In the genomic region with DNA sequence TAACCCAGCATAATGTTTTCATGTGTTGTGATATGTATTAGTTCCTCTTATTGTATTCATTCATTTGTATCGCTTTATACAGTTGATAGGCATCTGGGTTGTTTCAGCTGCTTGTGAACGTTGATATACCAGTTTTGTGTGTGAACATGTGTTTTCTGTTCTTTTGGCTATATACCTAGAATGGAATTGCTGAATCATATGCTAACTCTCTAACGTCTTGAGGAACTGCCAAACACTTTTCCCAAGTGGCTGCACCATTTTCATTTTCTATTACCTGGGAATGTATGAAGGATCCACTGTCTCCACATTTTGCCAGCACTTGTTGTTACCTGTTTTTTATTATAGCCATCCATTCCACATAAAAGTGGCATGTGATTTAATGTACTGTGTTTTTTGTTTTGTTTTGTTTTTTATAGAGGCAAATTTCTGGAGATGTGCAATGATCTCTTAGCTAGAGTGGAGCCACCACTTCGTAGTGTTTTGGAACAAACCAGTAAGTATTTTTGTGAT, we compare ENCODE assay signal across 17 cellular contexts. TPM values are rescaled to one million over a fixed set of nuclear protein-coding genes. Genes with fewer than 3 reads are reported as not detected.
DNase-seq lines count a peak whose midpoint lies in the region; ATAC-seq, FAIRE-seq and TF ChIP-seq lines count a peak whose summit lies in the region.
"Had no signal": no experiment of that assay in that cellular context is flagged by ENCODE, and none has a peak within 500 bp of the region (broad histone marks: within the 10 kb centered on the region; RNA-seq: fewer than 3 reads in every experiment).

No MANE protein-coding gene starts in this region.

- no peak overlapping the region for H2BK5ac ChIP-seq in mesendoderm (ENCODE audit: low read length)

- H3K9ac ChIP-seq in K562 (ENCODE audit: insufficient read depth in 1 of 2, low read depth in 2 of 2, low read length in 2 of 2) (no peak overlapping the region), mesendoderm (ENCODE audit: low read length) (no peak overlapping the region)

- no peak overlapping the region for H2BK120ac ChIP-seq in mesendoderm (ENCODE audit: low read depth, low read length)

- H2BK15ac ChIP-seq in mesendoderm (replicated peaks; ENCODE audit: low read depth): no peak overlapping the region

- no peak overlapping the region for H3K18ac ChIP-seq in mesendoderm (ENCODE audit: low read length)

- H3K79me1 ChIP-seq in mesendoderm (ENCODE audit: low read length): peaks cover 6% of the 10 kb centered on the region

- H3K56ac ChIP-seq in mesendoderm (ENCODE audit: low read length): no peak overlapping the region

- FAIRE-seq in K562 (lab: Jason Lieb, UNC): no peak

- H3K27ac Mint-ChIP-seq in Calu3 (ENCODE audit: unreplicated experiment) (peak overlapping the region; percentile 10), HFFc6 (no peak overlapping the region)

- CTCF ChIA-PET in Calu3 (lab: Charles Lee) (no interaction called here), K562 (lab: Yijun Ruan, JAX; ENCODE audit: low intra/inter-chr PET ratio) (no interaction called here)

- no TSS peak for BruUV-seq in Calu3 (replicated peaks; lab: Mats Ljungman, UMichigan)
- no TSS peak for BruUV-seq in K562 (replicated peaks; lab: Mats Ljungman, UMichigan)

- H4K5ac ChIP-seq in mesendoderm (ENCODE audit: low read length): no peak overlapping the region

- H3K4me3 ChIP-seq in AG10803 (ENCODE audit: low read length) (no peak overlapping the region), K562 (no peak overlapping the region), fibroblast of the aortic adventitia (ENCODE audit: low read depth, low read length) (no peak overlapping the region), mesendoderm (ENCODE audit: low read length) (no peak overlapping the region)

- intact Hi-C loops in Calu3 (cut with micrococcal nuclease; ENCODE audit: unreplicated experiment) (no loop called here), K562 (cut with micrococcal nuclease) (no loop called here)

- H3K4me1 Mint-ChIP-seq in Calu3 (ENCODE audit: low read depth, unreplicated experiment) (peaks cover 5% of the 10 kb centered on the region), HFFc6 (ENCODE audit: low read depth) (peaks cover 16% of the 10 kb centered on the region)

- TF ChIP-seq POLR2A in K562 (conservative IDR thresholded peaks at IDR 0.05): no peak

- no peak overlapping the region for H2AFZ ChIP-seq in K562 (ENCODE audit: low read depth, low read length)

- peak; percentile 23 for DNase-seq in AG10803 (ENCODE audit: low read depth)
- DNase-seq in Calu3: no peak
- DNase-seq in K562 (ENCODE audit: extremely low read depth in 1 of 4, low spot score in 3 of 4): no peak
- peak; percentile 65 for DNase-seq in fibroblast of the aortic adventitia (ENCODE audit: low read depth)
- DNase-seq in HFFc6: no peak
- DNase-seq in mesendoderm: no peak
- DNase-seq: ACHN; CD4-positive, CD25-positive, alpha-beta regulatory T cell; KBM-7; NCI-H1417 treated with DMSO at 0.1 percent for 48 hours; NCI-H1930; NCI-H2171; NCI-H446; OCI-M1; RPMI8226 had no signal

- ATAC-seq in K562: no peak
- ATAC-seq in GM18519 (IDR thresholded peaks at IDR 0.05; ENCODE audit: low FRiP score, unreplicated experiment): no peak
- ATAC-seq: HCT116 had no signal

- H3K36me3 ChIP-seq in K562 (ENCODE audit: control insufficient read depth, insufficient read depth, low read length) (peaks cover 83% of the 10 kb centered on the region), mesendoderm (ENCODE audit: control insufficient read depth, insufficient read depth, low read length) (peaks cover 10% of the 10 kb centered on the region)

- in situ Hi-C loops in K562 (cut with MboI): no loop called here

- TF ChIP-seq EP300 in K562 (IDR thresholded peaks at IDR 0.05; ENCODE audit: low read length): no peak

- no peak overlapping the region for H2AK5ac ChIP-seq in mesendoderm (ENCODE audit: low read length)

- H3K36me3 Mint-ChIP-seq in Calu3 (ENCODE audit: insufficient read depth, unreplicated experiment) (peaks cover 79% of the 10 kb centered on the region), HFFc6 (ENCODE audit: low read depth) (peaks cover 37% of the 10 kb centered on the region)

- H3K9me3 Mint-ChIP-seq in Calu3 (ENCODE audit: low read depth, unreplicated experiment) (no peaks in the 10 kb centered on the region), HFFc6 (no peaks in the 10 kb centered on the region)

- H3K9me1 ChIP-seq in K562 (ENCODE audit: control insufficient read depth, insufficient read depth, low read length): no peaks in the 10 kb centered on the region

- peaks cover 30% of the 10 kb centered on the region for H3K79me2 ChIP-seq in K562 (ENCODE audit: control insufficient read depth, insufficient read depth, low read length)
- H3K79me2 ChIP-seq in mesendoderm (ENCODE audit: control insufficient read depth, insufficient read depth, low read length): peaks cover 10% of the 10 kb centered on the region

- no peak overlapping the region for H4K8ac ChIP-seq in mesendoderm (ENCODE audit: low read depth, low read length)

- H3K4me3 Mint-ChIP-seq in Calu3 (ENCODE audit: low read depth, unreplicated experiment) (no peak overlapping the region), HFFc6 (no peak overlapping the region)
- H3K4me3 Mint-ChIP-seq: CD4-positive, CD25-positive, alpha-beta regulatory T cell had no signal

- H3K27me3 ChIP-seq in K562 (ENCODE audit: control insufficient read depth in 2 of 2, insufficient read depth in 2 of 2, low read length in 2 of 2) (no peaks in the 10 kb centered on the region), mesendoderm (ENCODE audit: insufficient read depth, low read length, poor library complexity) (no peaks in the 10 kb centered on the region)

- H3K4me2 ChIP-seq in K562 (ENCODE audit: insufficient read depth, low read length) (no peak overlapping the region), mesendoderm (ENCODE audit: low read length) (no peak overlapping the region)

- H3K4me1 ChIP-seq in K562 (replicated peaks in 1 of 2; ENCODE audit: control insufficient read depth in 2 of 2, insufficient read depth in 2 of 2, low read length in 2 of 2) (no peaks in the 10 kb centered on the region), mesendoderm (ENCODE audit: control insufficient read depth, low read depth, low read length) (no peaks in the 10 kb centered on the region)

- POLR2A ChIA-PET in K562 (lab: Yijun Ruan, JAX): no interaction called here

- no peaks in the 10 kb centered on the region for H4K20me1 ChIP-seq in K562 (replicated peaks; ENCODE audit: control insufficient read depth, insufficient read depth, low read length)

- no peak overlapping the region for H3K23ac ChIP-seq in mesendoderm (ENCODE audit: low read length)

- H3K27ac ChIP-seq in K562 (ENCODE audit: extremely low read depth, low read depth, low read length) (no peak overlapping the region), mesendoderm (ENCODE audit: low read depth, low read length) (no peak overlapping the region)

- no peaks in the 10 kb centered on the region for H3K9me3 ChIP-seq in K562 (replicated peaks; ENCODE audit: control insufficient read depth, insufficient read depth, low read depth, low read length)

- 68% methylated on average over 4 of the region's 4 CpGs for WGBS in K562 (ENCODE audit: insufficient coverage, low coverage, missing lambda C conversion rate)
- no CpG with 5 or more reads among the region's 4 CpGs for WGBS in mesendoderm (ENCODE audit: extremely low coverage, insufficient coverage, low lambda C conversion rate)

- no peaks in the 10 kb centered on the region for H3K27me3 Mint-ChIP-seq in Calu3 (ENCODE audit: unreplicated experiment)
- H3K27me3 Mint-ChIP-seq in HFFc6 (ENCODE audit: insufficient read depth): peaks cover 1% of the 10 kb centered on the region; the same call in 1 of the 2 replicates
- H3K27me3 Mint-ChIP-seq: CD4-positive, CD25-positive, alpha-beta regulatory T cell had no signal

- no peak overlapping the region for H3K4ac ChIP-seq in mesendoderm (ENCODE audit: low read depth, low read length)

- TF ChIP-seq CTCF in AG10803 (conservative IDR thresholded peaks at IDR 0.05; ENCODE audit: low read length): no peak
- TF ChIP-seq CTCF in Calu3 (IDR thresholded peaks at IDR 0.05; ENCODE audit: unreplicated experiment): no peak
- no peak for TF ChIP-seq CTCF in K562 (IDR thresholded peaks at IDR 0.05 in 2 of 3, conservative IDR thresholded peaks at IDR 0.05 in 1 of 3; ENCODE audit: insufficient read depth in 2 of 3, low read depth in 1 of 3, low read length in 3 of 3)
- TF ChIP-seq CTCF in fibroblast of the aortic adventitia (IDR thresholded peaks at IDR 0.05; ENCODE audit: insufficient read depth, low read length): no peak
- TF ChIP-seq CTCF in HFFc6 (IDR thresholded peaks at IDR 0.05): no peak

- no peak for TF ChIP-seq RAD21 in K562 (CRISPR knock-in tag; conservative IDR thresholded peaks at IDR 0.05 in 1 of 2, IDR thresholded peaks at IDR 0.05 in 1 of 2)

TF ChIP-seq in K562, 482 proteins besides CTCF, POLR2A, EP300 and RAD21 (continues in another document):
- no peak for TF ChIP-seq XRCC4 (IDR thresholded peaks at IDR 0.05; ENCODE audit: extremely low read depth, insufficient read depth, insufficient read length)

RNA-seq across cellular contexts. Expression of a gene that starts 34.6 kb away (rescaled TPM):
- total RNA-seq in Calu3 (2022) (294 and 296 TPM in 2 replicates), K562 (2014; rRNA removed) (115 and 123 TPM in 2 replicates), K562 (2014; rRNA removed; fragmentation: Illumina TruSeq; extraction: Trizol) (286 and 341 TPM in 2 replicates), K562 (2015; rRNA removed; fragmentation: Illumina TruSeq; extraction: Trizol) (187 and 222 TPM in 2 replicates), K562 (2021) (274 and 277 TPM in 2 replicates), fibroblast of the aortic adventitia (ENCODE audit: low replicate concordance) (128 and 169 TPM in 2 replicates)
- 32.9 and 85.4 TPM in 2 replicates for total RNA-seq in K562 (2011; cell fraction: chromatin; rRNA removed; ENCODE audit: low replicate concordance)
- 16.3 and 16.7 TPM in 2 replicates for total RNA-seq in K562 (2011; cell fraction: nucleolus; rRNA removed)
- 26.3 and 29.2 TPM in 2 replicates for total RNA-seq in K562 (2011; cell fraction: nucleoplasm; rRNA removed)
- polyA plus RNA-seq in K562 (2011; rRNA removed) (76.7 and 148 TPM in 2 replicates), K562 (2014; fragmentation: Illumina TruSeq; extraction: Trizol) (132 and 161 TPM in 2 replicates), K562 (2014; fragmentation: Nextera tagmentation; extraction: Ambion mirVana) (10 to 100 TPM; 90.3 to 93.0 TPM), K562 (2014; rRNA removed) (118 and 128 TPM in 2 replicates)
- 19.8 and 23.2 TPM in 2 replicates for polyA plus RNA-seq in K562 (2011; cell fraction: cytosol; rRNA removed)
- polyA plus RNA-seq in K562 (2011; cell fraction: nucleus; rRNA removed): 14.9 and 22.1 TPM in 2 replicates
- polyA plus RNA-seq in K562 (2012): 104 and 175 TPM in 2 replicates
- polyA minus RNA-seq in K562 (2011; rRNA and poly(A)+ RNA removed): 210 and 254 TPM in 2 replicates
- polyA minus RNA-seq in K562 (2011; cell fraction: cytosol; rRNA and poly(A)+ RNA removed): 77.0 and 111 TPM in 2 replicates
- 14.8 and 31.1 TPM in 2 replicates for polyA minus RNA-seq in K562 (2011; cell fraction: nucleus; rRNA and poly(A)+ RNA removed)
- 100 to 1,000 TPM; 181 to 235 (median 214) TPM for total RNA-seq in HFFc6 (2021; fragmentation: NEBNext Ultra II Directional; extraction: Animal tissue kit (Norgen Biotek cat#: 25700))
- 371 TPM for polyA plus RNA-seq in mesendoderm (2013, experiment 1 of 2)
- polyA plus RNA-seq in mesendoderm (2013, experiment 2 of 2): 372 TPM

Comparison
In these comparisons a context has a peak if more than half of its experiments do, and no peak if none do; other contexts are left out.
1. DNase-seq: peak in AG10803 (single experiment) and fibroblast of the aortic adventitia (single experiment); none in Calu3 (single experiment), K562 (0 of 4), HFFc6 (single experiment) and mesendoderm (single experiment).